In genomic region chr2:9613291-9613690, GRCh38 we compare ENCODE assay signal across 13 cellular contexts. TPM values are rescaled to one million over a fixed set of nuclear protein-coding genes. Genes with fewer than 3 reads are reported as not detected.
A peak's percentile ranks its signal among the peaks of the same experiment; 100 is the strongest.
DNase-seq lines count a peak whose midpoint lies in the region; ATAC-seq lines count a peak whose summit lies in the region.
"Had no signal": no experiment of that assay in that cellular context is flagged by ENCODE, and none has a peak within 500 bp of the region (broad histone marks: within the 10 kb centered on the region; RNA-seq: fewer than 3 reads in every experiment).

No MANE protein-coding gene starts in this region.

- peaks cover 3% of the 10 kb centered on the region for H3K36me3 ChIP-seq in H7 (replicated peaks; ENCODE audit: control insufficient read depth, insufficient read depth, low read length)

- H3K4me3 ChIP-seq in H7 (ENCODE audit: insufficient read depth, low read depth, low read length) = no peak overlapping the region

- H3K27me3 ChIP-seq in H7 (ENCODE audit: control insufficient read depth, insufficient read depth, low read length) = no peaks in the 10 kb centered on the region

- DNase-seq in AG08396 (ENCODE audit: low spot score) (peak; percentile 55), HT1080 (ENCODE audit: low read depth) (peak; percentile 66), astrocyte of the hippocampus (ENCODE audit: low read depth, low spot score) (peak; percentile 79), iris pigment epithelial cell (ENCODE audit: low read depth) (peak; percentile 87), SW 1271 (lab: John Stamatoyannopoulos, UW) (no peak), H7 (no peak), hypothalamus (lab: John Stamatoyannopoulos, UW) (no peak)
- DNase-seq: activated CD8-positive, alpha-beta memory T cell treated with anti-CD3 and anti-CD28 coated beads, Interleukin-2, amount 50 U/mL, for 48 hours; CD4-positive, alpha-beta T cell; head of caudate nucleus; naive B cell; stimulated activated CD4-positive, alpha-beta T cell treated with anti-CD3 and anti-CD28 coated beads, Interleukin-2, amount 100 ng/mL, for 24 hours had no signal

- no peak for ATAC-seq in GM21515 (IDR thresholded peaks at IDR 0.05; ENCODE audit: unreplicated experiment)

RNA-seq across cellular contexts. Expression of gene YWHAQ, which starts 17.5 kb away (rescaled TPM):
- 446 and 533 TPM in 2 replicates for total RNA-seq in HT1080 (2014; rRNA removed; shearing (Covaris generic))
- polyA plus RNA-seq in HT1080 (2015; cell fraction: cytosol; rRNA removed) = 574 and 638 TPM in 2 replicates
- polyA plus RNA-seq in HT1080 (2015; cell fraction: nucleus; rRNA removed) = 279 and 303 TPM in 2 replicates
- total RNA-seq in H7 (2014; rRNA removed; shearing (Covaris generic)) = 378 and 389 TPM in 2 replicates

RNA-seq across cellular contexts. Expression of gene ADAM17, which starts 57.7 kb away (rescaled TPM):
- 33.0 and 38.3 TPM in 2 replicates for total RNA-seq in HT1080 (2014; rRNA removed; shearing (Covaris generic))
- polyA plus RNA-seq in HT1080 (2015; cell fraction: cytosol; rRNA removed) = 35.1 and 43.0 TPM in 2 replicates
- 80.4 and 80.8 TPM in 2 replicates for polyA plus RNA-seq in HT1080 (2015; cell fraction: nucleus; rRNA removed)
- total RNA-seq in H7 (2014; rRNA removed; shearing (Covaris generic)) = 21.2 and 21.9 TPM in 2 replicates

Comparison
In these comparisons a context has a peak if more than half of its experiments do, and no peak if none do; other contexts are left out.
1. DNase-seq: peak in AG08396 (single experiment), HT1080 (single experiment), astrocyte of the hippocampus (single experiment) and iris pigment epithelial cell (single experiment); none in SW 1271 (0 of 2), H7 (single experiment) and hypothalamus (0 of 51).